In the genomic region with DNA sequence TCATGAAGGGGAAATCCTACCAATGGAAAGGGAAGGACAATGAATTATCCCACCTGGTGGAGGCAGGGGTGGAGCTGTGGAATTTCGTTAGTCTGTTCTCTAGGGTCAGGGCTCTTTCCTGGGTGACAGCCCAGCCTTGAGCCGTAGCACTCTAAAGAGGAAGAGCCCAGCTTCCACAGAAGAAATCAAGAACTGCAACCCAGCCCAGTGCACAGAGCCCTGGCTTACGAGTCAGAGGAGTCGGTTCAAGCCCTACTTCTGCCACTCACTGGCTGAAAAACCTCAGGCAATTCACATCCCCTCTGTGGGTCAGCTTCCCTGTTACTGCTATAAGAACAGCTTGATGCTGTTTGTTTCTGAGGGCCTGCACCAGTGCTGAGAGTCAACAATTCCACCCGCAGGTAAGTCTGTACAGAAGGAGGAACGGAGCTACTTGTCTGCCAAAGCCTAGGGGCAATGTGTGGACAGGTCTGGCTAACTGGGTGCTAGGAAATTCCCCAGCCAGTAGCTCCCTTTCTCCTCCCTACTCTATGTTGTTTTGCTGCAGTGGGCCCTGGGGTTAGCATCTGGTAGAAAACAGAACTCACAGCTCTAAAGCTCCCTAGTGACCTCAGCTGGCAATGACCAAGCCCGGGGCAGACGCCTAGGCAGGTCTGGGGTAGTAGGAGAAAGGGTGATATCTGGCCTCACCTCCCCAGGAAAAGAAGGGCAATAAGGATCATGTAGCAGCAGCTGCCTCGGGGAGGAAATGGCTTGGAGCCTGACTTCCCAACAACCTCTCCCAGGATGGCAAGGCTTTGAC, we compare ENCODE assay signal across 9 cellular contexts. TPM values are rescaled to one million over a fixed set of nuclear protein-coding genes. Genes with fewer than 3 reads are reported as not detected.
DNase-seq lines count a peak whose midpoint lies in the region; ATAC-seq and TF ChIP-seq lines count a peak whose summit lies in the region.
"Had no signal": no experiment of that assay in that cellular context is flagged by ENCODE, and none has a peak within 500 bp of the region (broad histone marks: within the 10 kb centered on the region; RNA-seq: fewer than 3 reads in every experiment).

No MANE protein-coding gene starts in this region.

- H3K4me1 Mint-ChIP-seq in activated T-cell treated with anti-CD3 and anti-CD28 coated beads, Interleukin-2, amount 50 U/mL, for 24 hours (ENCODE audit: low read depth): peaks cover 25% of the 10 kb centered on the region

- no peak overlapping the region for H3K27ac Mint-ChIP-seq in activated T-cell treated with anti-CD3 and anti-CD28 coated beads, Interleukin-2, amount 50 U/mL, for 24 hours

- no peaks in the 10 kb centered on the region for H3K9me3 Mint-ChIP-seq in activated T-cell treated with anti-CD3 and anti-CD28 coated beads, Interleukin-2, amount 50 U/mL, for 24 hours

- no peak overlapping the region for H3K4me3 Mint-ChIP-seq in activated T-cell treated with anti-CD3 and anti-CD28 coated beads, Interleukin-2, amount 50 U/mL, for 24 hours

- H3K4me1 ChIP-seq in Panc1 (ENCODE audit: control insufficient read depth, insufficient read depth, low read length) (peaks cover 35% of the 10 kb centered on the region), ovary (ENCODE audit: insufficient read depth) (peaks cover 18% of the 10 kb centered on the region)

- DNase-seq in Daoy (ENCODE audit: low read depth) (peak; percentile 40), Panc1 (ENCODE audit: low read depth, low spot score) (no peak), epithelial cell of prostate (ENCODE audit: low read depth, low spot score) (no peak), ovary (peak in 1 of 5 donors; percentile 31)
- no peak for DNase-seq in activated CD4-positive, CD25-positive, alpha-beta regulatory T cell (lab: John Stamatoyannopoulos, UW)
- DNase-seq in activated T-cell treated with anti-CD3 and anti-CD28 coated beads, Interleukin-2, amount 50 U/mL, for 24 hours: no peak
- DNase-seq: NCI-H146 had no signal

- no peaks in the 10 kb centered on the region for H3K9me3 ChIP-seq in Panc1 (ENCODE audit: control insufficient read depth, insufficient read depth, low read depth, low read length)
- no peaks in the 10 kb centered on the region for H3K9me3 ChIP-seq in ovary

- CTCF ChIA-PET in Panc1 (lab: Charles Lee): interaction anchor here (0.6 to 1.2 kb wide), 3 partner anchors 18 to 25 kb away, joined by 3 to 4 read pairs (median 3); no protein-coding TSS in a partner anchor

- H3K27me3 Mint-ChIP-seq in activated T-cell treated with anti-CD3 and anti-CD28 coated beads, Interleukin-2, amount 50 U/mL, for 24 hours: no peaks in the 10 kb centered on the region

- in situ Hi-C loops in Panc1 (cut with HindIII; ENCODE audit: low pct_unique_long_range_greater_than_20kb, low sequenced_read_pairs): no loop called here

- WGBS in ovary, 3 donors: 34 to 47% (median 42%) methylated on average over 9 of the region's 9 CpGs

- intact Hi-C loops in Panc1 (cut with micrococcal nuclease; ENCODE audit: unreplicated experiment): no loop called here
- intact Hi-C loops in ovary (cut with DNase I): no loop called here

- H3K36me3 Mint-ChIP-seq in activated T-cell treated with anti-CD3 and anti-CD28 coated beads, Interleukin-2, amount 50 U/mL, for 24 hours (ENCODE audit: low read depth): no peaks in the 10 kb centered on the region

- ATAC-seq in Panc1 (peak; percentile 19; the same call in 1 of the 2 replicates), HG03354 (IDR thresholded peaks at IDR 0.05; ENCODE audit: poor library complexity, severe bottlenecking, unreplicated experiment) (no peak), GM18868 (IDR thresholded peaks at IDR 0.05; ENCODE audit: unreplicated experiment) (no peak)

- no peaks in the 10 kb centered on the region for H3K27me3 ChIP-seq in Panc1 (ENCODE audit: control insufficient read depth, insufficient read depth, low read length)
- no peaks in the 10 kb centered on the region for H3K27me3 ChIP-seq in ovary

- peak overlapping the region in 1 of 2 experiments; percentile 32; a peak in 1 of 4 replicates for H3K4me3 ChIP-seq in Panc1 (ENCODE audit: low read depth in 2 of 2, low read length in 2 of 2)
- H3K4me3 ChIP-seq in ovary: peak overlapping the region; percentile 12

- H3K36me3 ChIP-seq in Panc1 (ENCODE audit: control insufficient read depth, insufficient read depth, low read length): no peaks in the 10 kb centered on the region
- H3K36me3 ChIP-seq in ovary: no peaks in the 10 kb centered on the region

- no peak for TF ChIP-seq POLR2A in ovary (IDR thresholded peaks at IDR 0.05)

- BruUV-seq in Panc1 (replicated peaks; lab: Mats Ljungman, UMichigan): no TSS peak

- TF ChIP-seq CTCF in Panc1 (IDR thresholded peaks at IDR 0.05) (peak; percentile 41), ovary (IDR thresholded peaks at IDR 0.05) (no peak)

- no peak for TF ChIP-seq EP300 in ovary (IDR thresholded peaks at IDR 0.05)

- POLR2A ChIA-PET in Panc1 (lab: Charles Lee): no interaction called here

- H3K27ac ChIP-seq in Panc1 (ENCODE audit: low read length) (peak overlapping the region; percentile 58), epithelial cell of prostate (peak overlapping the region; percentile 98), ovary (peak overlapping the region; percentile 45 to 47)

RNA-seq across cellular contexts. Expression of a gene that starts 3.3 kb away (rescaled TPM):
- total RNA-seq in Daoy (2014; rRNA removed; shearing (Covaris generic)): 4.4 and 5.7 TPM in 2 replicates
- total RNA-seq in Panc1 (2021; ENCODE audit: unreplicated experiment): 8.0 TPM
- polyA plus RNA-seq in Panc1 (2012; ENCODE audit: insufficient read length): 7.8 TPM
- 100 to 1,000 TPM in 2 of 7 donors, 10 to 100 TPM in 5; 12.0 to 139 (median 31.8) TPM for total RNA-seq in ovary
- polyA plus RNA-seq in ovary: 10 to 100 TPM; 18.2 to 20.8 TPM

RNA-seq across cellular contexts. Expression of a gene that starts 29.8 kb away (rescaled TPM):
- 9.9 and 16.8 TPM in 2 replicates for total RNA-seq in Daoy (2014; rRNA removed; shearing (Covaris generic))
- total RNA-seq in Panc1 (2021; ENCODE audit: unreplicated experiment) (53.1 TPM), ovary (10 to 100 TPM; 16.2 to 58.5 (median 40.2) TPM)
- polyA plus RNA-seq in Panc1 (2012; ENCODE audit: insufficient read length): 58.1 TPM
- 10 to 100 TPM; 31.0 to 55.4 TPM for polyA plus RNA-seq in ovary

RNA-seq across cellular contexts. Expression of a gene that starts 43.3 kb away (rescaled TPM):
- total RNA-seq in Daoy (2014; rRNA removed; shearing (Covaris generic)): 14.5 and 16.4 TPM in 2 replicates
- total RNA-seq in Panc1 (2021; ENCODE audit: unreplicated experiment): 22.8 TPM
- 19.1 TPM for polyA plus RNA-seq in Panc1 (2012; ENCODE audit: insufficient read length)
- total RNA-seq in ovary: 10 to 100 TPM; 11.0 to 18.0 (median 12.6) TPM
- 10 to 100 TPM; 10.8 to 23.8 TPM for polyA plus RNA-seq in ovary

RNA-seq across cellular contexts. Expression of a gene that starts 50.5 kb away (rescaled TPM):
- 1.6 and 3.4 TPM in 2 replicates for total RNA-seq in Daoy (2014; rRNA removed; shearing (Covaris generic))
- total RNA-seq in Panc1 (2021; ENCODE audit: unreplicated experiment) (17.9 TPM), ovary (10 to 100 TPM in 4 of 7 donors, 1 to 10 TPM in 3; 6.6 to 17.7 (median 12.9) TPM)
- polyA plus RNA-seq in Panc1 (2012; ENCODE audit: insufficient read length): 19.9 TPM
- polyA plus RNA-seq in ovary: 10 to 100 TPM; 10.9 to 11.5 TPM

RNA-seq across cellular contexts. Expression of a gene that starts 53.2 kb away (rescaled TPM):
- total RNA-seq in Daoy (2014; rRNA removed; shearing (Covaris generic)): 12.3 and 15.1 TPM in 2 replicates
- total RNA-seq in Panc1 (2021; ENCODE audit: unreplicated experiment) (37.9 TPM), ovary (10 to 100 TPM; 20.8 to 30.1 (median 25.8) TPM)
- 27.8 TPM for polyA plus RNA-seq in Panc1 (2012; ENCODE audit: insufficient read length)
- 10 to 100 TPM; 14.4 to 23.5 TPM for polyA plus RNA-seq in ovary

Comparison
In these comparisons a context has a peak if more than half of its experiments do, and no peak if none do; other contexts are left out.
1. H3K27ac ChIP-seq: peak in every context shown above with its lines; median percentile 98 in epithelial cell of prostate; 58 in Panc1; 46 in ovary.